ENCODE assay signal across 27 cellular contexts in the genomic region with DNA sequence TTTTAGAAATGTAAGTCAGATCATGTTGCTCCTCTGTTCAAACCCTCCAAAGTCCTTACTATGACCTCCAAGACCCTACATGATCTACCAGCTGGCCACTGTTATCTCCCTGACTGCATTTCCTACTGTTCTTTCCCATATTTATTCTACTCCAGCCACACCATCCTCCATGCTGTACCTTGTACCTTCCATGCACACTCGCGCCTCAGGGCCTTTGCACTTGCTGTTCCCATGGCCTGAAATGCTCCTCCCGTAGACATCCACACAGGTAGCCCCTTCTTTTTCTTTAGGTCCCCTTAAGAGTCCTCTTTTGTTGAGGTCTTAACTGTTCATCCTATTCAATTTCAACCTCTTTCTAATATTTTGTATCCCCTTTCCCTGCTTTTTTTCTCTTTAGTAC.
"Had no signal": no experiment of that assay in that cellular context is flagged by ENCODE, and none has a peak within 500 bp of the region (broad histone marks: within the 10 kb centered on the region; RNA-seq: fewer than 3 reads in every experiment).

No MANE protein-coding gene starts in this region.

- H3K27me3 Mint-ChIP-seq: activated CD4-positive, alpha-beta memory T cell treated with anti-CD3 and anti-CD28 coated beads for 36 hours; central memory CD8-positive, alpha-beta T cell; T-cell had no signal

- H3K27ac Mint-ChIP-seq: activated CD4-positive, alpha-beta memory T cell treated with anti-CD3 and anti-CD28 coated beads for 36 hours; activated CD4-positive, alpha-beta T cell treated with anti-CD3 and anti-CD28 coated beads, Interleukin-2, amount 10 ng/mL, durations not matched to agents 7 days and 5 days; activated naive CD4-positive, alpha-beta T cell treated with anti-CD3 and anti-CD28 coated beads, Interleukin-2, amount 10 ng/mL, durations not matched to agents 7 days and 5 days; T-cell had no signal

- H3K9me3 ChIP-seq: ascending aorta, body of pancreas had no signal

- H3K4me3 Mint-ChIP-seq: activated CD4-positive, alpha-beta memory T cell treated with anti-CD3 and anti-CD28 coated beads for 36 hours; activated CD4-positive, alpha-beta T cell treated with anti-CD3 and anti-CD28 coated beads, Interleukin-2, amount 10 ng/mL, durations not matched to agents 7 days and 5 days; activated naive CD4-positive, alpha-beta T cell treated with anti-CD3 and anti-CD28 coated beads, Interleukin-2, amount 10 ng/mL, durations not matched to agents 7 days and 5 days; activated T-cell treated with anti-CD3 and anti-CD28 coated beads, Interleukin-2, amount 50 U/mL, for 4 hours; central memory CD8-positive, alpha-beta T cell; T-cell had no signal

- H3K9me3 Mint-ChIP-seq: activated CD4-positive, alpha-beta memory T cell treated with anti-CD3 and anti-CD28 coated beads for 36 hours; activated CD4-positive, alpha-beta T cell treated with anti-CD3 and anti-CD28 coated beads, Interleukin-2, amount 10 ng/mL, durations not matched to agents 7 days and 5 days; activated naive CD4-positive, alpha-beta T cell treated with anti-CD3 and anti-CD28 coated beads, Interleukin-2, amount 10 ng/mL, durations not matched to agents 7 days and 5 days; activated T-cell treated with anti-CD3 and anti-CD28 coated beads, Interleukin-2, amount 50 U/mL, for 4 hours; central memory CD8-positive, alpha-beta T cell; T-cell had no signal

- H3K27ac ChIP-seq: ascending aorta, body of pancreas had no signal

- H3K4me1 ChIP-seq: ascending aorta had no signal

- H3K4me3 ChIP-seq: ascending aorta, body of pancreas, SK-N-MC had no signal

- H3K36me3 Mint-ChIP-seq: activated CD4-positive, alpha-beta memory T cell treated with anti-CD3 and anti-CD28 coated beads for 36 hours; activated naive CD4-positive, alpha-beta T cell treated with anti-CD3 and anti-CD28 coated beads, Interleukin-2, amount 10 ng/mL, durations not matched to agents 7 days and 5 days; T-cell had no signal

- FAIRE-seq: TTC549 had no signal

- ATAC-seq: activated T-cell treated with anti-CD3 and anti-CD28 coated beads, Interleukin-2, amount 50 U/mL, for 4 hours; body of pancreas; Panc1; Right ventricle myocardium inferior; T-cell had no signal

- DNase-seq: activated CD4-positive, alpha-beta memory T cell treated with anti-CD3 and anti-CD28 coated beads for 36 hours; activated CD4-positive, alpha-beta T cell treated with anti-CD3 and anti-CD28 coated beads, Interleukin-2, amount 10 ng/mL, durations not matched to agents 7 days and 5 days; activated CD4-positive, CD25-positive, alpha-beta regulatory T cell; activated CD8-positive, alpha-beta memory T cell treated with anti-CD3 and anti-CD28 coated beads for 24 hours; activated gamma-delta T cell treated with Interleukin-2 at 50 U/mL for 16 hours; activated naive CD4-positive, alpha-beta T cell treated with anti-CD3 and anti-CD28 coated beads, Interleukin-2, amount 10 ng/mL, durations not matched to agents 7 days and 5 days; activated T-cell treated with anti-CD3 and anti-CD28 coated beads, Interleukin-2, amount 50 U/mL, for 4 hours; amniotic stem cell; body of pancreas; Kasumi-1; NCI-H1092; NCI-H1930; NCI-H2171; NCI-H345; NCI-H510A; NCI-H526 treated with DMSO at 0.1 percent for 48 hours; NCI-H82; OCI-M1; RPMI8226; T-cell; T1000 had no signal

- H3K27me3 ChIP-seq: ascending aorta, body of pancreas had no signal

- H3K36me3 ChIP-seq: ascending aorta had no signal
